Comparison of ENCODE assay signal across 17 cellular contexts in genomic region chr17:44334315-44335181, GRCh38. TPM values are rescaled to one million over a fixed set of nuclear protein-coding genes. Genes with fewer than 3 reads are reported as not detected.
DNase-seq lines count a peak whose midpoint lies in the region; ATAC-seq and TF ChIP-seq lines count a peak whose summit lies in the region.
"Had no signal": no experiment of that assay in that cellular context is flagged by ENCODE, and none has a peak within 500 bp of the region (broad histone marks: within the 10 kb centered on the region; RNA-seq: fewer than 3 reads in every experiment).

No MANE protein-coding gene starts in this region.

- H3K27ac Mint-ChIP-seq in activated B cell treated with CpG ODN at 0.5 μM for 24 hours: peak overlapping the region; percentile 53
- H3K27ac Mint-ChIP-seq: activated naive CD4-positive, alpha-beta T cell treated with anti-CD3 and anti-CD28 coated beads for 36 hours had no signal

- POLR2A ChIA-PET in activated B cell treated with CpG ODN at 0.5 μM for 24 hours (lab: Charles Lee): interaction anchor here (0.7 to 1.2 kb wide), 5 partner anchors 8 to 232 kb away, joined by 3 to 7 read pairs (median 5); partner anchors contain the start of gene GRN

- H2AFZ ChIP-seq in Karpas-422 (ENCODE audit: low read length) (peak overlapping the region; percentile 60; the same call in 1 of the 2 replicates), parathyroid adenoma (peak overlapping the region; percentile 11)

- H3K9me3 Mint-ChIP-seq in activated B cell treated with CpG ODN at 0.5 μM for 24 hours: no peaks in the 10 kb centered on the region
- H3K9me3 Mint-ChIP-seq: activated naive CD4-positive, alpha-beta T cell treated with anti-CD3 and anti-CD28 coated beads for 36 hours; naive B cell had no signal

- no peaks in the 10 kb centered on the region for H3K9me2 ChIP-seq in Karpas-422 (replicated peaks; ENCODE audit: insufficient read depth, low read length)

- H3K4me2 ChIP-seq in Karpas-422 (ENCODE audit: low read depth, low read length, poor library complexity, severe bottlenecking) (peak overlapping the region; percentile 44), parathyroid adenoma (ENCODE audit: low read length) (no peak overlapping the region)

- ATAC-seq in activated B cell treated with CpG ODN at 0.5 μM for 24 hours (ENCODE audit: low read depth) (no peak), GM18502 (IDR thresholded peaks at IDR 0.05; ENCODE audit: poor library complexity, unreplicated experiment) (no peak), GM21576 (IDR thresholded peaks at IDR 0.05; ENCODE audit: unreplicated experiment) (no peak), GM21825 (IDR thresholded peaks at IDR 0.05; ENCODE audit: unreplicated experiment) (no peak)
- ATAC-seq: left ventricle myocardium superior had no signal

- H3K4me1 ChIP-seq in Karpas-422 (ENCODE audit: low read length) (peaks cover 25% of the 10 kb centered on the region), parathyroid adenoma (peaks cover 2% of the 10 kb centered on the region)

- no peak overlapping the region for H3K27ac ChIP-seq in Karpas-422 (ENCODE audit: low read length)
- H3K27ac ChIP-seq in parathyroid adenoma: no peak overlapping the region
- H3K27ac ChIP-seq: brain microvascular endothelial cell had no signal

- H3K4me3 Mint-ChIP-seq in activated B cell treated with CpG ODN at 0.5 μM for 24 hours: no peak overlapping the region
- H3K4me3 Mint-ChIP-seq: activated naive CD4-positive, alpha-beta T cell treated with anti-CD3 and anti-CD28 coated beads for 36 hours had no signal

- intact Hi-C loops in activated B cell treated with CpG ODN at 0.5 μM for 24 hours (cut with micrococcal nuclease): no loop called here

- CTCF ChIA-PET in activated B cell treated with CpG ODN at 0.5 μM for 24 hours (lab: Charles Lee): interaction anchor here (0.7 to 1.5 kb wide), 2 partner anchors 11 to 131 kb away, joined by 3 read pairs; partner anchors contain the start of gene GRN

- no peaks in the 10 kb centered on the region for H3K36me3 ChIP-seq in Karpas-422 (ENCODE audit: insufficient read depth, low read length)
- no peaks in the 10 kb centered on the region for H3K36me3 ChIP-seq in parathyroid adenoma (ENCODE audit: control insufficient read depth, insufficient read depth, low read length)
- H3K36me3 ChIP-seq: brain microvascular endothelial cell had no signal

- H3K36me3 Mint-ChIP-seq in activated B cell treated with CpG ODN at 0.5 μM for 24 hours (ENCODE audit: low read depth): no peaks in the 10 kb centered on the region
- H3K36me3 Mint-ChIP-seq: naive B cell had no signal

- DNase-seq in NCI-H2107 treated with DMSO at 0.1 percent for 48 hours (lab: John Stamatoyannopoulos, UW; ENCODE audit: unreplicated experiment): peak; percentile 36
- DNase-seq in NCI-H2107 (lab: John Stamatoyannopoulos, UW): no peak
- DNase-seq in Karpas-422: no peak
- DNase-seq in activated B cell treated with CpG ODN at 0.5 μM for 24 hours: no peak
- DNase-seq: activated CD4-positive, CD25-positive, alpha-beta regulatory T cell treated with anti-CD3 and anti-CD28 coated beads, Interleukin-2, amount 50 U/mL, for 72 hours; activated CD8-positive, alpha-beta memory T cell treated with anti-CD3 and anti-CD28 coated beads, Interleukin-2, amount 50 U/mL, for 4 hours; activated naive CD4-positive, alpha-beta T cell treated with anti-CD3 and anti-CD28 coated beads for 36 hours; brain microvascular endothelial cell; GDM1; left ventricle myocardium superior; naive B cell; NCI-H1105; NCI-H345 had no signal

- no peaks in the 10 kb centered on the region for H4K20me1 ChIP-seq in Karpas-422 (ENCODE audit: insufficient read depth, low read depth, low read length)

- no peaks in the 10 kb centered on the region for H3K27me3 Mint-ChIP-seq in activated B cell treated with CpG ODN at 0.5 μM for 24 hours
- H3K27me3 Mint-ChIP-seq: naive B cell had no signal

- H3K9ac ChIP-seq in Karpas-422 (ENCODE audit: low read length) (no peak overlapping the region), parathyroid adenoma (no peak overlapping the region)

- H3K27me3 ChIP-seq in Karpas-422 (ENCODE audit: low read length): no peaks in the 10 kb centered on the region
- H3K27me3 ChIP-seq in parathyroid adenoma (ENCODE audit: control insufficient read depth, insufficient read depth, low read length): no peaks in the 10 kb centered on the region

- H3K79me2 ChIP-seq in Karpas-422 (ENCODE audit: low read length): no peaks in the 10 kb centered on the region
- no peaks in the 10 kb centered on the region for H3K79me2 ChIP-seq in parathyroid adenoma

- peaks cover 27% of the 10 kb centered on the region for H3K4me1 Mint-ChIP-seq in activated B cell treated with CpG ODN at 0.5 μM for 24 hours

- no peak for TF ChIP-seq CTCF in activated B cell treated with CpG ODN at 0.5 μM for 24 hours (IDR thresholded peaks at IDR 0.05)
- no peak for TF ChIP-seq CTCF in parathyroid adenoma (IDR thresholded peaks at IDR 0.05)

- H3K9me3 ChIP-seq in Karpas-422 (ENCODE audit: low read length): no peaks in the 10 kb centered on the region
- H3K9me3 ChIP-seq in parathyroid adenoma (ENCODE audit: control insufficient read depth, low read length): no peaks in the 10 kb centered on the region

- H3K4me3 ChIP-seq in Karpas-422 (ENCODE audit: low read length) (no peak overlapping the region), parathyroid adenoma (ENCODE audit: low read depth, low read length) (no peak overlapping the region)

RNA-seq across cellular contexts. Expression of gene SLC25A39, which starts 9.9 kb away (rescaled TPM):
- total RNA-seq in Karpas-422 (2014; rRNA removed; shearing (Covaris generic); ENCODE audit: low replicate concordance): 78.7 and 163 TPM in 2 replicates
- 119 and 129 TPM in 2 replicates for total RNA-seq in activated B cell treated with CpG ODN at 0.5 μM for 24 hours

RNA-seq across cellular contexts. Expression of gene GRN, which starts 10.6 kb away (rescaled TPM):
- total RNA-seq in Karpas-422 (2014; rRNA removed; shearing (Covaris generic); ENCODE audit: low replicate concordance): 194 and 327 TPM in 2 replicates
- 229 and 250 TPM in 2 replicates for total RNA-seq in activated B cell treated with CpG ODN at 0.5 μM for 24 hours

RNA-seq across cellular contexts. Expression of gene RUNDC3A, which starts 26.1 kb away (rescaled TPM):
- total RNA-seq in Karpas-422 (2014; rRNA removed; shearing (Covaris generic); ENCODE audit: low replicate concordance): 1.5 and 2.3 TPM in 2 replicates
- total RNA-seq in activated B cell treated with CpG ODN at 0.5 μM for 24 hours: 0.07 and 0.17 TPM in 2 replicates

RNA-seq across cellular contexts. Expression of gene FAM171A2, which starts 29.1 kb away (rescaled TPM):
- total RNA-seq in Karpas-422 (2014; rRNA removed; shearing (Covaris generic); ENCODE audit: low replicate concordance): 0.40 and 1.2 TPM in 2 replicates
- 0.49 and 0.75 TPM in 2 replicates for total RNA-seq in activated B cell treated with CpG ODN at 0.5 μM for 24 hours

RNA-seq across cellular contexts. Expression of gene ITGA2B, which starts 54.9 kb away (rescaled TPM):
- 0.07 and 0.26 TPM in 2 replicates for total RNA-seq in Karpas-422 (2014; rRNA removed; shearing (Covaris generic); ENCODE audit: low replicate concordance)
- total RNA-seq in activated B cell treated with CpG ODN at 0.5 μM for 24 hours: not detected in 2 replicates
